ENCODE assay signal across 2 cellular contexts in genomic region chr19:46578450-46578849, GRCh38.
TF ChIP-seq lines count a peak whose summit lies in the region.

No MANE protein-coding gene starts in this region.

TF ChIP-seq in K562, 482 proteins besides CTCF, POLR2A, EP300 and RAD21 (continues in another document):
- TF ChIP-seq GATA2 (CRISPR knock-in tag; IDR thresholded peaks at IDR 0.05) (no peak), ZNF121 (CRISPR knock-in tag; conservative IDR thresholded peaks at IDR 0.05) (peak; percentile 56), ELF2 (CRISPR knock-in tag; IDR thresholded peaks at IDR 0.05) (no peak), CBX2 (IDR thresholded peaks at IDR 0.05; ENCODE audit: insufficient read depth, low read length, poor library complexity, severe bottlenecking) (no peak), STAG1 (CRISPR knock-in tag; IDR thresholded peaks at IDR 0.05; ENCODE audit: borderline replicate concordance) (no peak), CSDE1 (IDR thresholded peaks at IDR 0.05) (no peak), NELFE (IDR thresholded peaks at IDR 0.05; ENCODE audit: insufficient read depth, insufficient read length) (no peak), KAT2B (IDR thresholded peaks at IDR 0.05; ENCODE audit: low read depth, low read length) (no peak), ZHX1 (conservative IDR thresholded peaks at IDR 0.05; ENCODE audit: low read length) (no peak), ZNF444 (CRISPR knock-in tag; IDR thresholded peaks at IDR 0.05) (no peak), LEF1 (IDR thresholded peaks at IDR 0.05) (no peak), ZNF717 (CRISPR knock-in tag; IDR thresholded peaks at IDR 0.05) (no peak), HOMEZ (CRISPR knock-in tag; IDR thresholded peaks at IDR 0.05) (no peak), ADNP (tag; IDR thresholded peaks at IDR 0.05) (peak; percentile 73)
- TF ChIP-seq, protein P1, sequence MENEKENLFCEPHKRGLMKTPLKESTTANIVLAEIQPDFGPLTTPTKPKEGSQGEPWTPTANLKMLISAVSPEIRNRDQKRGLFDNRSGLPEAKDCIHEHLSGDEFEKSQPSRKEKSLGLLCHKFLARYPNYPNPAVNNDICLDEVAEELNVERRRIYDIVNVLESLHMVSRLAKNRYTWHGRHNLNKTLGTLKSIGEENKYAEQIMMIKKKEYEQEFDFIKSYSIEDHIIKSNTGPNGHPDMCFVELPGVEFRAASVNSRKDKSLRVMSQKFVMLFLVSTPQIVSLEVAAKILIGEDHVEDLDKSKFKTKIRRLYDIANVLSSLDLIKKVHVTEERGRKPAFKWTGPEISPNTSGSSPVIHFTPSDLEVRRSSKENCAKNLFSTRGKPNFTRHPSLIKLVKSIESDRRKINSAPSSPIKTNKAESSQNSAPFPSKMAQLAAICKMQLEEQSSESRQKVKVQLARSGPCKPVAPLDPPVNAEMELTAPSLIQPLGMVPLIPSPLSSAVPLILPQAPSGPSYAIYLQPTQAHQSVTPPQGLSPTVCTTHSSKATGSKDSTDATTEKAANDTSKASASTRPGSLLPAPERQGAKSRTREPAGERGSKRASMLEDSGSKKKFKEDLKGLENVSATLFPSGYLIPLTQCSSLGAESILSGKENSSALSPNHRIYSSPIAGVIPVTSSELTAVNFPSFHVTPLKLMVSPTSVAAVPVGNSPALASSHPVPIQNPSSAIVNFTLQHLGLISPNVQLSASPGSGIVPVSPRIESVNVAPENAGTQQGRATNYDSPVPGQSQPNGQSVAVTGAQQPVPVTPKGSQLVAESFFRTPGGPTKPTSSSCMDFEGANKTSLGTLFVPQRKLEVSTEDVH (IDR thresholded peaks at IDR 0.05; ENCODE audit: low read depth, partially characterized antibody), result no peak
- TF ChIP-seq, protein P2, sequence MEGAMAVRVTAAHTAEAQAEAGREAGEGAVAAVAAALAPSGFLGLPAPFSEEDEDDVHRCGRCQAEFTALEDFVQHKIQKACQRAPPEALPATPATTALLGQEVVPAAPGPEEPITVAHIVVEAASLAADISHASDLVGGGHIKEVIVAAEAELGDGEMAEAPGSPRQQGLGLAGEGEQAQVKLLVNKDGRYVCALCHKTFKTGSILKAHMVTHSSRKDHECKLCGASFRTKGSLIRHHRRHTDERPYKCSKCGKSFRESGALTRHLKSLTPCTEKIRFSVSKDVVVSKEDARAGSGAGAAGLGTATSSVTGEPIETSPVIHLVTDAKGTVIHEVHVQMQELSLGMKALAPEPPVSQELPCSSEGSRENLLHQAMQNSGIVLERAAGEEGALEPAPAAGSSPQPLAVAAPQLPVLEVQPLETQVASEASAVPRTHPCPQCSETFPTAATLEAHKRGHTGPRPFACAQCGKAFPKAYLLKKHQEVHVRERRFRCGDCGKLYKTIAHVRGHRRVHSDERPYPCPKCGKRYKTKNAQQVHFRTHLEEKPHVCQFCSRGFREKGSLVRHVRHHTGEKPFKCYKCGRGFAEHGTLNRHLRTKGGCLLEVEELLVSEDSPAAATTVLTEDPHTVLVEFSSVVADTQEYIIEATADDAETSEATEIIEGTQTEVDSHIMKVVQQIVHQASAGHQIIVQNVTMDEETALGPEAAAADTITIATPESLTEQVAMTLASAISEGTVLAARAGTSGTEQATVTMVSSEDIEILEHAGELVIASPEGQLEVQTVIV (CRISPR knock-in tag; IDR thresholded peaks at IDR 0.05; ENCODE audit: borderline replicate concordance), result no peak

TF ChIP-seq in H1, 55 proteins besides CTCF, POLR2A, EP300 and RAD21:
- TF ChIP-seq CBX8 (IDR thresholded peaks at IDR 0.05; ENCODE audit: borderline replicate concordance, low read depth, low read length) (no peak), KDM1A (IDR thresholded peaks at IDR 0.05; ENCODE audit: borderline replicate concordance, low read length) (0 out of 2 replicates have a peak, but pooled peaks have one; percentile 22)
